In the genomic region with DNA sequence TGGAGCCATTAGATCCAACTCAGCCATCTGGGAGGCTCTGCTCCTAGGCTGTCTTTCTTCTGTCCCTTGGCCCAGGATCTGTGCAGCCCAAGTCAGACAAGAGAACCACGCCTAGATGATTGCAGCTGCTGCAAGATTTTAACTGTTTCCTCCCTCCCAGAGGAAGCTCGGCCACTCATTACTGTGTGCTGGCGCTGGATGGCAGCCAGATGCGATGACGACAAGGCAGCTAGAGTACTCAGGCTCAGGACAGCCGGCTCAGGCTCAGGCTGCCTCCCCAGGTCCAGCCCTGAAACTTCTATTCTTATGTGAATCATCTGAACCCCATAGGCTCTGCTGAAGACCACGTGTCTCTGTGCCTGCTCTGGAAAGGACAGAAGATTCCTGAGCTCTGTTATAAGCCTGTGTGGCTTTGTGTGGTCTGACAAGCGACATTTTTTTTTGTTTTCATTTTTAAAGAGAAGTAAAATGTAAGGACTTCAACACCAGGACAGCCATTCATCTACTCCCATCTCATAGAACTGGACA, we compare ENCODE assay signal across 1 cellular context.
A peak's percentile ranks its signal among the peaks of the same experiment; 100 is the strongest.
TF ChIP-seq lines count a peak whose summit lies in the region.

No MANE protein-coding gene starts in this region.

TF ChIP-seq in GM12878, 131 proteins besides CTCF, POLR2A, EP300 and RAD21:
- TF ChIP-seq HDGF (IDR thresholded peaks at IDR 0.05), result no peak
- TF ChIP-seq SREBF2 (IDR thresholded peaks at IDR 0.05; ENCODE audit: low read length), result no peak
- TF ChIP-seq CREB1 (IDR thresholded peaks at IDR 0.05; ENCODE audit: low read depth), result 0 out of 2 replicates have a peak, but pooled peaks have one; percentile 26
- no peak for TF ChIP-seq ZNF274 (IDR thresholded peaks at IDR 0.05; ENCODE audit: insufficient read depth, insufficient read length)
